In genomic region chr19:2055871-2056809, GRCh38 we compare ENCODE assay signal across 1 cellular context.
TF ChIP-seq lines count a peak whose summit lies in the region.

No MANE protein-coding gene starts in this region.

TF ChIP-seq in K562, 482 proteins besides CTCF, POLR2A, EP300 and RAD21 (continued from another document and continues in another):
- TF ChIP-seq THRB (CRISPR knock-in tag; conservative IDR thresholded peaks at IDR 0.05) = peak; percentile 63; the same call in 1 of the 2 replicates
- TF ChIP-seq PKNOX1 (IDR thresholded peaks at IDR 0.05) = peak; percentile 88
- peak; percentile 100 for TF ChIP-seq ZNF263 (CRISPR knock-in tag; IDR thresholded peaks at IDR 0.05; ENCODE audit: borderline replicate concordance)
- TF ChIP-seq ASH1L (IDR thresholded peaks at IDR 0.05; ENCODE audit: borderline replicate concordance, low read depth, partially characterized antibody) = no peak
- peak; percentile 98 for TF ChIP-seq TFAP4 (CRISPR knock-in tag; IDR thresholded peaks at IDR 0.05; ENCODE audit: borderline replicate concordance)
- TF ChIP-seq RCOR1 (IDR thresholded peaks at IDR 0.05; ENCODE audit: borderline replicate concordance in 1 of 2, low read depth in 2 of 2, low read length in 2 of 2) = peak; percentile 43 to 89; a peak in 3 of 4 replicates
- TF ChIP-seq NKRF (IDR thresholded peaks at IDR 0.05; ENCODE audit: borderline replicate concordance) = no peak
- TF ChIP-seq HNRNPH1 (optimal IDR thresholded peaks at IDR 0.05; ENCODE audit: low read depth, low read length) = no peak
- TF ChIP-seq CCAR2 (IDR thresholded peaks at IDR 0.05; ENCODE audit: low read depth, low read length) = no peak
- TF ChIP-seq EGR1 (conservative IDR thresholded peaks at IDR 0.05) = no peak
- no peak for TF ChIP-seq ZNF79 (CRISPR knock-in tag; IDR thresholded peaks at IDR 0.05; ENCODE audit: low read depth)
- peak; percentile 73 for TF ChIP-seq POLR2B (IDR thresholded peaks at IDR 0.05; ENCODE audit: low read depth, partially characterized antibody)
- no peak for TF ChIP-seq ELF1 (tag; IDR thresholded peaks at IDR 0.05)
- peak; percentile 64 for TF ChIP-seq SUPT5H (IDR thresholded peaks at IDR 0.05)
- peak; percentile 74; the same call in 1 of the 2 replicates for TF ChIP-seq ZNF589 (CRISPR knock-in tag; IDR thresholded peaks at IDR 0.05; ENCODE audit: low read depth)
- peak; percentile 64; the same call in 1 of the 2 replicates for TF ChIP-seq ARID1B (IDR thresholded peaks at IDR 0.05)
- TF ChIP-seq CXXC5 (CRISPR knock-in tag; IDR thresholded peaks at IDR 0.05) = 0 out of 2 replicates have a peak, but pooled peaks have one; percentile 60
- no peak for TF ChIP-seq MAFG (tag; conservative IDR thresholded peaks at IDR 0.05)
- TF ChIP-seq KDM4B (IDR thresholded peaks at IDR 0.05; ENCODE audit: borderline replicate concordance in 2 of 2, low read depth in 1 of 2) = peak in 1 of 2 experiments; percentile 90; a peak in 2 of 4 replicates
- TF ChIP-seq RBBP5 (IDR thresholded peaks at IDR 0.05; ENCODE audit: borderline replicate concordance, insufficient read depth, low read length, poor library complexity, severe bottlenecking) = no peak
- no peak for TF ChIP-seq HDAC3 (IDR thresholded peaks at IDR 0.05; ENCODE audit: borderline replicate concordance, partially characterized antibody)
- TF ChIP-seq ZNF639 (CRISPR knock-in tag; conservative IDR thresholded peaks at IDR 0.05 in 1 of 2, IDR thresholded peaks at IDR 0.05 in 1 of 2) = peak in 1 of 2 experiments; percentile 63; a peak in 2 of 4 replicates
- no peak for TF ChIP-seq ZNF668 (CRISPR knock-in tag; IDR thresholded peaks at IDR 0.05)
- TF ChIP-seq ZNF766 (CRISPR knock-in tag; conservative IDR thresholded peaks at IDR 0.05) = peak; percentile 71; the same call in 1 of the 2 replicates
- TF ChIP-seq HDAC2 (IDR thresholded peaks at IDR 0.05) = peak; percentile 58; the same call in 1 of the 2 replicates
- TF ChIP-seq FOXK2 (conservative IDR thresholded peaks at IDR 0.05 in 1 of 2, IDR thresholded peaks at IDR 0.05 in 1 of 2; ENCODE audit: low read depth in 2 of 2) = 0 out of 4 replicates have a peak, but pooled peaks have one; percentile 26 to 41
- peak; percentile 79; the same call in 1 of the 2 replicates for TF ChIP-seq ELF4 (CRISPR knock-in tag; IDR thresholded peaks at IDR 0.05)
- peak; percentile 54; the same call in 1 of the 2 replicates for TF ChIP-seq CTBP1 (IDR thresholded peaks at IDR 0.05; ENCODE audit: borderline replicate concordance)
- TF ChIP-seq HDAC1 (IDR thresholded peaks at IDR 0.05) = peak in 1 of 2 experiments; percentile 94; a peak in 2 of 4 replicates
- 0 out of 2 replicates have a peak, but pooled peaks have one; percentile 64 for TF ChIP-seq NR4A1 (CRISPR knock-in tag; IDR thresholded peaks at IDR 0.05)
- TF ChIP-seq NR4A1 (tag; IDR thresholded peaks at IDR 0.05) = no peak
- TF ChIP-seq MYNN (IDR thresholded peaks at IDR 0.05) = 0 out of 2 replicates have a peak, but pooled peaks have one; percentile 16
- TF ChIP-seq MYNN (CRISPR knock-in tag; IDR thresholded peaks at IDR 0.05) = no peak
- TF ChIP-seq MTA3 (IDR thresholded peaks at IDR 0.05; ENCODE audit: borderline replicate concordance) = 0 out of 2 replicates have a peak, but pooled peaks have one; percentile 12
- peak; percentile 52; the same call in 1 of the 2 replicates for TF ChIP-seq THAP12 (CRISPR knock-in tag; IDR thresholded peaks at IDR 0.05)
- no peak; the same call in 1 of the 2 replicates for TF ChIP-seq PML (IDR thresholded peaks at IDR 0.05; ENCODE audit: low read length)
- TF ChIP-seq ZNF699 (CRISPR knock-in tag; IDR thresholded peaks at IDR 0.05; ENCODE audit: insufficient replicate concordance) = no peak
- peak; percentile 86 for TF ChIP-seq GABPA (tag; conservative IDR thresholded peaks at IDR 0.05; ENCODE audit: low read depth)
- no peak for TF ChIP-seq DNMT1 (IDR thresholded peaks at IDR 0.05)
- TF ChIP-seq MTA1 (IDR thresholded peaks at IDR 0.05; ENCODE audit: borderline replicate concordance) = peak; percentile 95
- peak; percentile 37; the same call in 1 of the 2 replicates for TF ChIP-seq ZBTB17 (CRISPR knock-in tag; IDR thresholded peaks at IDR 0.05)
- TF ChIP-seq KDM5B (IDR thresholded peaks at IDR 0.05; ENCODE audit: insufficient replicate concordance, low read depth, low read length) = peak; percentile 72
- peak; percentile 75; the same call in 1 of the 2 replicates for TF ChIP-seq TOE1 (IDR thresholded peaks at IDR 0.05; ENCODE audit: borderline replicate concordance)
- no peak for TF ChIP-seq TOE1 (CRISPR knock-in tag; IDR thresholded peaks at IDR 0.05; ENCODE audit: borderline replicate concordance, low read depth)
- TF ChIP-seq ZBTB2 (IDR thresholded peaks at IDR 0.05) = peak; percentile 59; the same call in 1 of the 2 replicates
- TF ChIP-seq RNF219 (CRISPR knock-in tag; IDR thresholded peaks at IDR 0.05) = no peak
- TF ChIP-seq HNRNPK (IDR thresholded peaks at IDR 0.05; ENCODE audit: low read depth, low read length, poor library complexity, severe bottlenecking) = peak; percentile 80
- TF ChIP-seq BRCA1 (IDR thresholded peaks at IDR 0.05) = no peak
- no peak for TF ChIP-seq BRCA1 (CRISPR knock-in tag; IDR thresholded peaks at IDR 0.05)
- TF ChIP-seq EP400 (IDR thresholded peaks at IDR 0.05) = peak; percentile 81
- no peak for TF ChIP-seq ID3 (CRISPR knock-in tag; IDR thresholded peaks at IDR 0.05)
- 0 out of 2 replicates have a peak, but pooled peaks have one; percentile 38 for TF ChIP-seq ID3 (tag; IDR thresholded peaks at IDR 0.05)
- peak; percentile 41; the same call in 1 of the 2 replicates for TF ChIP-seq NCOR1 (IDR thresholded peaks at IDR 0.05)
- TF ChIP-seq MXD1 (CRISPR knock-in tag; IDR thresholded peaks at IDR 0.05; ENCODE audit: borderline replicate concordance, poor library complexity, severe bottlenecking) = no peak
- TF ChIP-seq LEF1 (IDR thresholded peaks at IDR 0.05) = peak; percentile 62; the same call in 1 of the 2 replicates
- TF ChIP-seq NFRKB (IDR thresholded peaks at IDR 0.05; ENCODE audit: low read depth) = peak; percentile 36; the same call in 1 of the 2 replicates
- TF ChIP-seq SPI1 (IDR thresholded peaks at IDR 0.05; ENCODE audit: borderline replicate concordance, low read depth, low read length) = peak; percentile 72; the same call in 1 of the 2 replicates
- TF ChIP-seq SMAD4 (CRISPR knock-in tag; conservative IDR thresholded peaks at IDR 0.05) = peak; percentile 20
- no peak for TF ChIP-seq ESRRB (CRISPR knock-in tag; IDR thresholded peaks at IDR 0.05; ENCODE audit: borderline replicate concordance)
